In the genomic region with DNA sequence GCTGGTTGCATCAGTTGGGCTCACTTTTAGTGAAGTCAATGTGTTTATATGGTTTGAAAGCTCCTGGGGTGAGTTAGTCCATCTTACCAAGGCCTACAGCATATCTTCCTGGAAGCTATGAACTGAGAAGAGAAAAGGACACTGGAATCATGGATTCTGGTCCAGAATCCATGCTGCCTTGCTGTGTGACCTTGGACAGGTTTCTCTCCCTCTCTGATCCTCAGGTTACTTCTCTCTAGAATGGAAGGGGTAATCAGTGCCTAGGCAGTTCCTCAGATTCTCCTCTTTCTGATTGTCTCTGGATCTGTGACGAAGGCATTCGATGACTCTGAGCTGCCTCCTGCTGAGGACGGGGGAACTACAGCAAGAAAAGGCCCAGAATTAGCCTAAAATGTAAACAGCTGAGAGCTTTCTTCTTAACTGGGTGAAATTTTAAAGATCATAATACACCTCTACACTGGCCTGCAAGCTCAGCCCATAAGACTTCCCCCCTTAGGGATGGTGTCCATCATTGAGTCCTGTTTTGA, we compare ENCODE assay signal across 3 cellular contexts.
TF ChIP-seq lines count a peak whose summit lies in the region.

No MANE protein-coding gene starts in this region.

TF ChIP-seq in GM23338, 12 proteins besides CTCF, POLR2A, EP300 and RAD21 (continues in another document):
- TF ChIP-seq POLR2AphosphoS5 (IDR thresholded peaks at IDR 0.05; ENCODE audit: low read depth): no peak
- TF ChIP-seq EZH2 (IDR thresholded peaks at IDR 0.05; ENCODE audit: low read depth, unreplicated experiment): no peak
- TF ChIP-seq, protein P1, sequence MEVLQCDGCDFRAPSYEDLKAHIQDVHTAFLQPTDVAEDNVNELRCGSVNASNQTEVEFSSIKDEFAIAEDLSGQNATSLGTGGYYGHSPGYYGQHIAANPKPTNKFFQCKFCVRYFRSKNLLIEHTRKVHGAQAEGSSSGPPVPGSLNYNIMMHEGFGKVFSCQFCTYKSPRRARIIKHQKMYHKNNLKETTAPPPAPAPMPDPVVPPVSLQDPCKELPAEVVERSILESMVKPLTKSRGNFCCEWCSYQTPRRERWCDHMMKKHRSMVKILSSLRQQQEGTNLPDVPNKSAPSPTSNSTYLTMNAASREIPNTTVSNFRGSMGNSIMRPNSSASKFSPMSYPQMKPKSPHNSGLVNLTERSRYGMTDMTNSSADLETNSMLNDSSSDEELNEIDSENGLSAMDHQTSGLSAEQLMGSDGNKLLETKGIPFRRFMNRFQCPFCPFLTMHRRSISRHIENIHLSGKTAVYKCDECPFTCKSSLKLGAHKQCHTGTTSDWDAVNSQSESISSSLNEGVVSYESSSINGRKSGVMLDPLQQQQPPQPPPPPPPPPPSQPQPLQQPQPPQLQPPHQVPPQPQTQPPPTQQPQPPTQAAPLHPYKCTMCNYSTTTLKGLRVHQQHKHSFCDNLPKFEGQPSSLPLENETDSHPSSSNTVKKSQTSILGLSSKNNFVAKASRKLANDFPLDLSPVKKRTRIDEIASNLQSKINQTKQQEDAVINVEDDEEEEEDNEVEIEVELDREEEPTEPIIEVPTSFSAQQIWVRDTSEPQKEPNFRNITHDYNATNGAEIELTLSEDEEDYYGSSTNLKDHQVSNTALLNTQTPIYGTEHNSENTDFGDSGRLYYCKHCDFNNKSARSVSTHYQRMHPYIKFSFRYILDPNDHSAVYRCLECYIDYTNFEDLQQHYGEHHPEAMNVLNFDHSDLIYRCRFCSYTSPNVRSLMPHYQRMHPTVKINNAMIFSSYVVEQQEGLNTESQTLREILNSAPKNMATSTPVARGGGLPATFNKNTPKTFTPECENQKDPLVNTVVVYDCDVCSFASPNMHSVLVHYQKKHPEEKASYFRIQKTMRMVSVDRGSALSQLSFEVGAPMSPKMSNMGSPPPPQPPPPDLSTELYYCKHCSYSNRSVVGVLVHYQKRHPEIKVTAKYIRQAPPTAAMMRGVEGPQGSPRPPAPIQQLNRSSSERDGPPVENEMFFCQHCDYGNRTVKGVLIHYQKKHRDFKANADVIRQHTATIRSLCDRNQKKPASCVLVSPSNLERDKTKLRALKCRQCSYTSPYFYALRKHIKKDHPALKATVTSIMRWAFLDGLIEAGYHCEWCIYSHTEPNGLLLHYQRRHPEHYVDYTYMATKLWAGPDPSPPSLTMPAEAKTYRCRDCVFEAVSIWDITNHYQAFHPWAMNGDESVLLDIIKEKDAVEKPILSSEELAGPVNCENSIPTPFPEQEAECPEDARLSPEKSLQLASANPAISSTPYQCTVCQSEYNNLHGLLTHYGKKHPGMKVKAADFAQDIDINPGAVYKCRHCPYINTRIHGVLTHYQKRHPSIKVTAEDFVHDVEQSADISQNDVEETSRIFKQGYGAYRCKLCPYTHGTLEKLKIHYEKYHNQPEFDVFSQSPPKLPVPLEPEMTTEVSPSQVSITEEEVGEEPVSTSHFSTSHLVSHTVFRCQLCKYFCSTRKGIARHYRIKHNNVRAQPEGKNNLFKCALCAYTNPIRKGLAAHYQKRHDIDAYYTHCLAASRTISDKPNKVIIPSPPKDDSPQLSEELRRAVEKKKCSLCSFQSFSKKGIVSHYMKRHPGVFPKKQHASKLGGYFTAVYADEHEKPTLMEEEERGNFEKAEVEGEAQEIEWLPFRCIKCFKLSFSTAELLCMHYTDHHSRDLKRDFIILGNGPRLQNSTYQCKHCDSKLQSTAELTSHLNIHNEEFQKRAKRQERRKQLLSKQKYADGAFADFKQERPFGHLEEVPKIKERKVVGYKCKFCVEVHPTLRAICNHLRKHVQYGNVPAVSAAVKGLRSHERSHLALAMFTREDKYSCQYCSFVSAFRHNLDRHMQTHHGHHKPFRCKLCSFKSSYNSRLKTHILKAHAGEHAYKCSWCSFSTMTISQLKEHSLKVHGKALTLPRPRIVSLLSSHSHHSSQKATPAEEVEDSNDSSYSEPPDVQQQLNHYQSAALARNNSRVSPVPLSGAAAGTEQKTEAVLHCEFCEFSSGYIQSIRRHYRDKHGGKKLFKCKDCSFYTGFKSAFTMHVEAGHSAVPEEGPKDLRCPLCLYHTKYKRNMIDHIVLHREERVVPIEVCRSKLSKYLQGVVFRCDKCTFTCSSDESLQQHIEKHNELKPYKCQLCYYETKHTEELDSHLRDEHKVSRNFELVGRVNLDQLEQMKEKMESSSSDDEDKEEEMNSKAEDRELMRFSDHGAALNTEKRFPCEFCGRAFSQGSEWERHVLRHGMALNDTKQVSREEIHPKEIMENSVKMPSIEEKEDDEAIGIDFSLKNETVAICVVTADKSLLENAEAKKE (CRISPR knock-in tag; IDR thresholded peaks at IDR 0.05): no peak
- TF ChIP-seq ZNF331 (CRISPR knock-in tag; IDR thresholded peaks at IDR 0.05; ENCODE audit: low read depth): no peak
- TF ChIP-seq STAT1 (IDR thresholded peaks at IDR 0.05; ENCODE audit: unreplicated experiment): no peak
- no peak for TF ChIP-seq CREB1 (CRISPR knock-in tag; IDR thresholded peaks at IDR 0.05; ENCODE audit: low read depth)

TF ChIP-seq in IMR-90, 13 proteins besides CTCF, POLR2A, EP300 and RAD21:
- no peak for TF ChIP-seq FOS (IDR thresholded peaks at IDR 0.05; ENCODE audit: low read depth, low read length)
- no peak for TF ChIP-seq MAZ (IDR thresholded peaks at IDR 0.05; ENCODE audit: borderline replicate concordance, low read depth, low read length)
- no peak for TF ChIP-seq SMC3 (IDR thresholded peaks at IDR 0.05; ENCODE audit: low read depth, low read length)
- TF ChIP-seq MXI1 (IDR thresholded peaks at IDR 0.05; ENCODE audit: borderline replicate concordance, low read depth, low read length): no peak
- TF ChIP-seq RFX5 (IDR thresholded peaks at IDR 0.05; ENCODE audit: low read depth, low read length): no peak
TF ChIP-seq in IMR-90: peak in this region for 0.

TF ChIP-seq in H1, 55 proteins besides CTCF, POLR2A, EP300 and RAD21:
- TF ChIP-seq ZNF274 (IDR thresholded peaks at IDR 0.05; ENCODE audit: borderline replicate concordance, extremely low read depth, low read length) (no peak), KDM1A (IDR thresholded peaks at IDR 0.05; ENCODE audit: borderline replicate concordance, low read length) (peak; percentile 95), GTF2F1 (IDR thresholded peaks at IDR 0.05; ENCODE audit: borderline replicate concordance, low read depth, low read length) (no peak), RFX5 (IDR thresholded peaks at IDR 0.05; ENCODE audit: borderline replicate concordance, low read depth, low read length) (no peak), RNF2 (IDR thresholded peaks at IDR 0.05; ENCODE audit: borderline replicate concordance, low read depth, low read length, missing control alignments, poor library complexity, severe bottlenecking) (no peak)
